In genomic region chr2:96859338-96859649, GRCh38 we compare ENCODE assay signal across 8 cellular contexts. TPM values are rescaled to one million over a fixed set of nuclear protein-coding genes. Genes with fewer than 3 reads are reported as not detected.
A peak's percentile ranks its signal among the peaks of the same experiment; 100 is the strongest.
DNase-seq lines count a peak whose midpoint lies in the region; ATAC-seq and TF ChIP-seq lines count a peak whose summit lies in the region.

No MANE protein-coding gene starts in this region.

- no peaks in the 10 kb centered on the region for H3K9me3 ChIP-seq in colonic mucosa

- no peaks in the 10 kb centered on the region for H3K9me3 Mint-ChIP-seq in natural killer cell

- H3K27ac ChIP-seq in colonic mucosa, result peak overlapping the region; percentile 2

- no peak overlapping the region for H3K4me3 ChIP-seq in colonic mucosa

- DNase-seq in Right ventricle myocardium inferior (ENCODE audit: missing footprints) (peak; percentile 81), cardiac septum (ENCODE audit: low spot score) (no peak), colonic mucosa (peak; percentile 51), natural killer cell (no peak), LoVo (ENCODE audit: low spot score) (no peak), MV-4-11 (lab: John Stamatoyannopoulos, UW) (no peak)
- no peak for DNase-seq in stimulated activated CD4-positive, alpha-beta T cell treated with anti-CD3 and anti-CD28 coated beads, Interleukin-4, amount 100 ng/mL, for 24 hours

- H3K36me3 Mint-ChIP-seq in natural killer cell, result peaks cover 4% of the 10 kb centered on the region

- intact Hi-C loops in Right ventricle myocardium inferior (cut with DNase I) (loop anchor here (5.0 kb wide), 2 partner anchors 42 to 97 kb away; partner anchors contain the start of genes CNNM3 and CNNM4), cardiac septum (cut with DNase I) (loop anchor here (5.0 kb wide), 1 partner anchor 97 kb away; the partner anchor contains the start of gene CNNM4), colonic mucosa (cut with DNase I) (loop anchor here (2.0 to 5.0 kb wide), 2 partner anchors 37 to 94 kb away; no protein-coding TSS in a partner anchor), natural killer cell (cut with micrococcal nuclease) (loop anchor here (5.0 to 10.0 kb wide), 2 partner anchors 42 to 256 kb away; partner anchors contain the start of genes ANKRD36 and CNNM3)

- H3K27ac Mint-ChIP-seq in natural killer cell, result peak overlapping the region; percentile 77 to 81

- no peak for ATAC-seq in Right ventricle myocardium inferior
- no peak for ATAC-seq in natural killer cell
- ATAC-seq in HG03571 (IDR thresholded peaks at IDR 0.05; ENCODE audit: unreplicated experiment), result no peak

- peak overlapping the region; percentile 82 for H3K4me3 Mint-ChIP-seq in natural killer cell

- TF ChIP-seq CTCF in colonic mucosa (IDR thresholded peaks at IDR 0.05) (no peak), natural killer cell (IDR thresholded peaks at IDR 0.05) (no peak)

- H3K27me3 ChIP-seq in colonic mucosa, result no peaks in the 10 kb centered on the region

- peak overlapping the region; percentile 28 for H3K9ac ChIP-seq in colonic mucosa (ENCODE audit: low read depth in 2 of 2, low read length in 2 of 2)

- H3K36me3 ChIP-seq in colonic mucosa, result no peaks in the 10 kb centered on the region

- no peaks in the 10 kb centered on the region for H3K27me3 Mint-ChIP-seq in natural killer cell (ENCODE audit: low read depth in 2 of 2)

- no peaks in the 10 kb centered on the region for H3K4me1 ChIP-seq in colonic mucosa

- peaks cover 40 to 53% of the 10 kb centered on the region in 2 donors for H3K4me1 Mint-ChIP-seq in natural killer cell

RNA-seq across cellular contexts. Expression of gene ANKRD39, which starts 1.5 kb away (rescaled TPM):
- total RNA-seq in Right ventricle myocardium inferior, result 17.4 TPM
- 15.2 TPM for total RNA-seq in cardiac septum
- total RNA-seq in colonic mucosa, result 10 to 100 TPM; 12.4 to 18.7 TPM
- 10 to 100 TPM; 15.5 to 22.3 (median 21.6) TPM for total RNA-seq in natural killer cell

RNA-seq across cellular contexts. Expression of gene SEMA4C, which starts 10.6 kb away (rescaled TPM):
- total RNA-seq in Right ventricle myocardium inferior (22.7 TPM), cardiac septum (25.6 TPM), colonic mucosa (10 to 100 TPM; 13.0 to 17.2 TPM), natural killer cell (10 to 100 TPM; 51.8 to 78.1 (median 65.8) TPM)

RNA-seq across cellular contexts. Expression of gene ANKRD23, which starts 15.5 kb away (rescaled TPM):
- total RNA-seq in Right ventricle myocardium inferior (12.7 TPM), cardiac septum (10.6 TPM), colonic mucosa (1 to 10 TPM; 1.4 to 4.1 TPM), natural killer cell (10 to 100 TPM in 2 of 3 donors, 1 to 10 TPM in 1; 8.3 to 11.2 (median 10.1) TPM)

RNA-seq across cellular contexts. Expression of gene CNNM3, which starts 43.2 kb away (rescaled TPM):
- total RNA-seq in Right ventricle myocardium inferior (13.3 TPM), cardiac septum (10.7 TPM), colonic mucosa (10 to 100 TPM; 24.4 to 33.0 TPM), natural killer cell (10 to 100 TPM; 33.8 to 55.2 (median 45.6) TPM)

Comparison
In these comparisons a context has a peak if more than half of its experiments do, and no peak if none do; other contexts are left out.
1. DNase-seq: peak in Right ventricle myocardium inferior (single experiment) and colonic mucosa (single experiment); none in cardiac septum (single experiment), natural killer cell (single experiment), stimulated activated CD4-positive, alpha-beta T cell treated with anti-CD3 and anti-CD28 coated beads, Interleukin-4, amount 100 ng/mL, for 24 hours (single experiment), LoVo (single experiment) and MV-4-11 (single experiment).